ENCODE assay signal across 32 cellular contexts in genomic region chr10:111104811-111105210, GRCh38. TPM values are rescaled to one million over a fixed set of nuclear protein-coding genes. Genes with fewer than 3 reads are reported as not detected.
"Had no signal": no experiment of that assay in that cellular context is flagged by ENCODE, and none has a peak within 500 bp of the region (broad histone marks: within the 10 kb centered on the region; RNA-seq: fewer than 3 reads in every experiment).

No MANE protein-coding gene starts in this region.

- H3K36me3 Mint-ChIP-seq: naive B cell; naive thymus-derived CD8-positive, alpha-beta T cell; natural killer cell treated with Interleukin-12 subunit alpha and Interleukin-12 subunit beta and Interleukin-15 and Interleukin-18, amount 100 ng/mL, for 72 hours; stimulated activated memory B cell treated with anti-CD40 and anti-IgM and Interleukin-4, amounts not matched to agents 10 μg/mL and 1 μg/mL and 100 μg/mL, for 72 hours; type B pancreatic cell had no signal

- H3K9me3 ChIP-seq: ovary, prostate gland, right lobe of liver, spleen, suprapubic skin, testis, tibial artery, transverse colon, uterus had no signal

- H3K27me3 Mint-ChIP-seq: stimulated activated naive CD8-positive, alpha-beta T cell treated with anti-CD3 and anti-CD28 coated beads, Interleukin-15, amount 100 ng/mL, for 72 hours had no signal

- H3K27ac Mint-ChIP-seq: naive thymus-derived CD8-positive, alpha-beta T cell; natural killer cell treated with Interleukin-12 subunit alpha and Interleukin-12 subunit beta and Interleukin-15 and Interleukin-18, amount 100 ng/mL, for 72 hours; nephron progenitor cell; stimulated activated memory B cell treated with anti-CD40 and anti-IgM and Interleukin-4, amounts not matched to agents 10 μg/mL and 1 μg/mL and 100 μg/mL, for 72 hours; stimulated activated naive CD8-positive, alpha-beta T cell treated with anti-CD3 and anti-CD28 coated beads, Interleukin-15, amount 100 ng/mL, for 72 hours; type B pancreatic cell had no signal

- H3K27ac ChIP-seq: ovary, parathyroid adenoma, prostate gland, right lobe of liver, skin epidermis, spleen, suprapubic skin, testis, tibial artery, uterus had no signal

- ATAC-seq: naive thymus-derived CD8-positive, alpha-beta T cell; natural killer cell treated with Interleukin-12 subunit alpha and Interleukin-12 subunit beta and Interleukin-15 and Interleukin-18, amount 100 ng/mL, for 72 hours; right cardiac atrium; right lobe of liver; stimulated activated memory B cell treated with anti-CD40 and anti-IgM and Interleukin-4, amounts not matched to agents 10 μg/mL and 1 μg/mL and 100 μg/mL, for 72 hours; stimulated activated naive CD8-positive, alpha-beta T cell treated with anti-CD3 and anti-CD28 coated beads, Interleukin-15, amount 100 ng/mL, for 72 hours; stimulated activated naive CD8-positive, alpha-beta T cell treated with anti-CD3 and anti-CD28 coated beads, Interleukin-15, Interleukin-2, amounts not matched to agents 100 U/mL and 50 U/mL, for 24 hours had no signal

- H3K4me1 Mint-ChIP-seq: naive B cell; naive thymus-derived CD8-positive, alpha-beta T cell; nephron progenitor cell; neural crest cell; stimulated activated memory B cell treated with anti-CD40 and anti-IgM and Interleukin-4, amounts not matched to agents 10 μg/mL and 1 μg/mL and 100 μg/mL, for 72 hours; stimulated activated naive CD8-positive, alpha-beta T cell treated with anti-CD3 and anti-CD28 coated beads, Interleukin-15, amount 100 ng/mL, for 72 hours had no signal

- H3K4me3 Mint-ChIP-seq: naive B cell; naive thymus-derived CD8-positive, alpha-beta T cell; natural killer cell treated with Interleukin-12 subunit alpha and Interleukin-12 subunit beta and Interleukin-15 and Interleukin-18, amount 100 ng/mL, for 72 hours; nephron progenitor cell; neural crest cell; stimulated activated memory B cell treated with anti-CD40 and anti-IgM and Interleukin-4, amounts not matched to agents 10 μg/mL and 1 μg/mL and 100 μg/mL, for 72 hours; stimulated activated naive CD8-positive, alpha-beta T cell treated with anti-CD3 and anti-CD28 coated beads, Interleukin-15, amount 100 ng/mL, for 72 hours; type B pancreatic cell had no signal

- H3K4me1 ChIP-seq: parathyroid adenoma, prostate gland, spleen, suprapubic skin, testis, uterus had no signal

- DNase-seq: naive B cell; naive thymus-derived CD8-positive, alpha-beta T cell; nephron progenitor cell; occipital lobe; ovary; posterior cingulate gyrus; retina; right cardiac atrium; right lobe of liver; spleen; stimulated activated CD4-positive, alpha-beta T cell treated with anti-CD3 and anti-CD28 coated beads, Interleukin-12 subunit alpha, Interleukin-12 subunit beta, amount 100 ng/mL, for 4 hours; stimulated activated CD4-positive, alpha-beta T cell treated with anti-CD3 and anti-CD28 coated beads, Interleukin-1b, Interleukin-23, amount 100 ng/mL, for 48 hours; stimulated activated CD4-positive, alpha-beta T cell treated with anti-CD3 and anti-CD28 coated beads, Interleukin-4, amount 100 ng/mL, for 1 hour; stimulated activated CD4-positive, alpha-beta T cell treated with anti-CD3 and anti-CD28 coated beads, Interleukin-4, amount 100 ng/mL, for 4 hours; stimulated activated CD8-positive, alpha-beta memory T cell treated with anti-CD3 and anti-CD28 coated beads, Interleukin-4, amount 100 ng/mL, for 48 hours; stimulated activated naive CD4-positive, alpha-beta T cell; stimulated activated naive CD8-positive, alpha-beta T cell treated with anti-CD3 and anti-CD28 coated beads, Interleukin-15, amount 100 ng/mL, for 72 hours; stimulated activated naive CD8-positive, alpha-beta T cell treated with anti-CD3 and anti-CD28 coated beads, Interleukin-15, Interleukin-2, amounts not matched to agents 100 U/mL and 50 U/mL, for 24 hours; substantia nigra; testis; transverse colon; uterus had no signal

- H3K9me3 Mint-ChIP-seq: naive thymus-derived CD8-positive, alpha-beta T cell; natural killer cell treated with Interleukin-12 subunit alpha and Interleukin-12 subunit beta and Interleukin-15 and Interleukin-18, amount 100 ng/mL, for 72 hours; nephron progenitor cell; stimulated activated memory B cell treated with anti-CD40 and anti-IgM and Interleukin-4, amounts not matched to agents 10 μg/mL and 1 μg/mL and 100 μg/mL, for 72 hours; stimulated activated naive CD8-positive, alpha-beta T cell treated with anti-CD3 and anti-CD28 coated beads, Interleukin-15, amount 100 ng/mL, for 72 hours; type B pancreatic cell had no signal

- H3K27me3 ChIP-seq: ovary, right lobe of liver, testis, transverse colon, uterus had no signal

- H3K36me3 ChIP-seq: ovary, prostate gland, right lobe of liver, spleen, suprapubic skin, tibial artery, transverse colon, uterus had no signal

- H3K4me3 ChIP-seq: ovary, prostate gland, right lobe of liver, skin epidermis, smooth muscle cell, spleen, suprapubic skin, testis, tibial artery, transverse colon, uterus had no signal

RNA-seq across cellular contexts. Expression of gene ADRA2A, which starts 28.0 kb away (rescaled TPM):
- total RNA-seq: naive thymus-derived CD8-positive, alpha-beta T cell; natural killer cell treated with Interleukin-12 subunit alpha and Interleukin-12 subunit beta and Interleukin-15 and Interleukin-18, amount 100 ng/mL, for 72 hours had no signal
